Comparison of ENCODE assay signal across 8 cellular contexts in the genomic region with DNA sequence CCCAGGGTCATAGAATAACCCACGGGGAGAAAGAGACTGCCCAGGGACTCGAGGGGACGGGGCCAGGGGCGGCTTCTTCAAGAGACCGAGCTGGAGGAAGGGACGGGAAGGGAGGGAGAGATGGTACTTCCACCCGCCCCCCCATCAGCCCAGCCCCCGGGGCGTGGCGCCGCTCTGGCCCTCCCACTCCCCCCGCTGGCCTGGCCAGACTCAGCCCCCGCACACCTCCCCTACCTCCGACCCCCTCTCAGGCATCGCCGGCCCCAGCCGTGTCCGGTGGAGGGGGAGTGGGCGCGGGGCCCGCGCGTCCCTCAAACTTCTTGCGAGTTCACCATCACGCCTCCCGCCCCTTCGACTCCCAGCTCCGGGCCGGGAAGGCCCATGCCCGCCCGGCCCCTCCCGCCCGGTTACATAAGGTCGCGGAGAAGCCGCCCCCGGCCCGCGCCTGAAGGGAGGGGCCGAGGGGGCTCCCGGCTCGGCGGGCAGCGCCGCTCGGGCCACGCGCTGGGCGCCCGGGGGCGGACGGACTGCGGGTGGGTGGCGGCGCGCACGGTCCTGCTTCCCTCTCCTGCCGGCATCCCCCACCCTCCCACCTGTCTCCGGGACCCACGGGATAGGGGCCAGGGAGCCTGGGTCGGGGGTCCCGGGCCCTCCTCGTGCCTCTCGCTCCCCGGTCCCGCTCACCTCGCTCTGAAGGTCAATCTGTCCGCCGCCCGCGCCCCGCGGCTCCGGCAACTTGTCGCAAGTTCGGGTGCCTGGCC. TPM values are rescaled to one million over a fixed set of nuclear protein-coding genes. Genes with fewer than 3 reads are reported as not detected.
DNase-seq lines count a peak whose midpoint lies in the region; ATAC-seq, FAIRE-seq and TF ChIP-seq lines count a peak whose summit lies in the region.

No MANE protein-coding gene starts in this region.

- POLR2A ChIA-PET in WTC11 (lab: Charles Lee): interaction anchor here (0.5 to 1.5 kb wide), 6 partner anchors 11 to 371 kb away, joined by 3 to 7 read pairs (median 4); a partner anchor contains a TSS

- H3K27me3 Mint-ChIP-seq in WTC11 (ENCODE audit: low read depth): peaks cover 18% of the 10 kb centered on the region
- peaks cover 4 to 19% (median 5%) of the 10 kb centered on the region in 3 donors for H3K27me3 Mint-ChIP-seq in immature natural killer cell (ENCODE audit: low read depth in 3 of 3)

- H3K36me3 Mint-ChIP-seq in WTC11 (no peaks in the 10 kb centered on the region), immature natural killer cell (no peaks in the 10 kb centered on the region)

- peaks cover 1% of the 10 kb centered on the region for H3K36me3 ChIP-seq in bronchial epithelial cell (ENCODE audit: control insufficient read depth, insufficient read depth, low read length)

- DNase-seq in GM13977 (ENCODE audit: low spot score) (peak; percentile 91), NCI-H2029 (lab: John Stamatoyannopoulos, UW) (peak; percentile 49), WTC11 (ENCODE audit: low spot score) (peak; percentile 66), bronchial epithelial cell (ENCODE audit: low read depth) (peak; percentile 53), immature natural killer cell (peak; percentile 76 to 79 (median 77))

- ATAC-seq in HG02678 (IDR thresholded peaks at IDR 0.05; ENCODE audit: unreplicated experiment) (peak; percentile 26), WTC11 (peak; percentile 14), HG03457 (IDR thresholded peaks at IDR 0.05; ENCODE audit: unreplicated experiment) (no peak)

- H3K9me3 Mint-ChIP-seq in WTC11 (no peaks in the 10 kb centered on the region), immature natural killer cell (no peaks in the 10 kb centered on the region)

- TF ChIP-seq CTCF in GM13977 (IDR thresholded peaks at IDR 0.05; ENCODE audit: extremely low read depth, insufficient read depth, missing control alignments) (no peak), WTC11 (IDR thresholded peaks at IDR 0.05) (no peak), bronchial epithelial cell (IDR thresholded peaks at IDR 0.05; ENCODE audit: insufficient read depth, low read length, severe bottlenecking) (no peak)

- peaks cover 36% of the 10 kb centered on the region for H3K4me1 Mint-ChIP-seq in WTC11
- peaks cover 41 to 45% of the 10 kb centered on the region in 2 donors for H3K4me1 Mint-ChIP-seq in immature natural killer cell

- no peaks in the 10 kb centered on the region for H3K27me3 ChIP-seq in bronchial epithelial cell (ENCODE audit: control insufficient read depth, insufficient read depth, low read length)

- in situ Hi-C loops in GM13977 (cut with MboI; ENCODE audit: low pct_unique_long_range_greater_than_20kb, low sequenced_read_pairs, unreplicated experiment): no loop called here

- H3K27ac ChIP-seq in skin epidermis: peak overlapping the region; percentile 82 to 99 (median 94)

- H3K4me3 Mint-ChIP-seq in WTC11: peak overlapping the region; percentile 60
- H3K4me3 Mint-ChIP-seq in immature natural killer cell: peak overlapping the region; percentile 69 to 85 (median 74)

- H3K27ac Mint-ChIP-seq in WTC11: no peak overlapping the region
- peak overlapping the region in 5 of 6 donors; percentile 57 to 92 (median 76) for H3K27ac Mint-ChIP-seq in immature natural killer cell

- CTCF ChIA-PET in WTC11 (lab: Charles Lee): interaction anchor here (0.7 to 4.6 kb wide), 24 partner anchors 8 to 718 kb away, joined by 3 to 51 read pairs (median 8); a partner anchor contains a TSS

- no peak for FAIRE-seq in bronchial epithelial cell (lab: Jason Lieb, UNC)

- H3K4me3 ChIP-seq in bronchial epithelial cell (ENCODE audit: low read depth, low read length): peak overlapping the region; percentile 65
- H3K4me3 ChIP-seq in skin epidermis: peak overlapping the region; percentile 65 to 87 (median 85)

TF ChIP-seq in WTC11, 78 proteins besides CTCF, POLR2A, EP300 and RAD21:
- no peak for TF ChIP-seq RELA (CRISPR knock-in tag; IDR thresholded peaks at IDR 0.05; ENCODE audit: borderline replicate concordance)
- 0 out of 2 replicates have a peak, but pooled peaks have one; percentile 22 for TF ChIP-seq GABPB1 (CRISPR knock-in tag; IDR thresholded peaks at IDR 0.05)
- no peak for TF ChIP-seq ZNF138 (CRISPR knock-in tag; conservative IDR thresholded peaks at IDR 0.05)
- TF ChIP-seq, protein P1, sequence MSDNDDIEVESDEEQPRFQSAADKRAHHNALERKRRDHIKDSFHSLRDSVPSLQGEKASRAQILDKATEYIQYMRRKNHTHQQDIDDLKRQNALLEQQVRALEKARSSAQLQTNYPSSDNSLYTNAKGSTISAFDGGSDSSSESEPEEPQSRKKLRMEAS (CRISPR knock-in tag; IDR thresholded peaks at IDR 0.05): no peak
- TF ChIP-seq, protein P2, sequence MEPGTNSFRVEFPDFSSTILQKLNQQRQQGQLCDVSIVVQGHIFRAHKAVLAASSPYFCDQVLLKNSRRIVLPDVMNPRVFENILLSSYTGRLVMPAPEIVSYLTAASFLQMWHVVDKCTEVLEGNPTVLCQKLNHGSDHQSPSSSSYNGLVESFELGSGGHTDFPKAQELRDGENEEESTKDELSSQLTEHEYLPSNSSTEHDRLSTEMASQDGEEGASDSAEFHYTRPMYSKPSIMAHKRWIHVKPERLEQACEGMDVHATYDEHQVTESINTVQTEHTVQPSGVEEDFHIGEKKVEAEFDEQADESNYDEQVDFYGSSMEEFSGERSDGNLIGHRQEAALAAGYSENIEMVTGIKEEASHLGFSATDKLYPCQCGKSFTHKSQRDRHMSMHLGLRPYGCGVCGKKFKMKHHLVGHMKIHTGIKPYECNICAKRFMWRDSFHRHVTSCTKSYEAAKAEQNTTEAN (CRISPR knock-in tag; IDR thresholded peaks at IDR 0.05): no peak
- TF ChIP-seq, protein P3, sequence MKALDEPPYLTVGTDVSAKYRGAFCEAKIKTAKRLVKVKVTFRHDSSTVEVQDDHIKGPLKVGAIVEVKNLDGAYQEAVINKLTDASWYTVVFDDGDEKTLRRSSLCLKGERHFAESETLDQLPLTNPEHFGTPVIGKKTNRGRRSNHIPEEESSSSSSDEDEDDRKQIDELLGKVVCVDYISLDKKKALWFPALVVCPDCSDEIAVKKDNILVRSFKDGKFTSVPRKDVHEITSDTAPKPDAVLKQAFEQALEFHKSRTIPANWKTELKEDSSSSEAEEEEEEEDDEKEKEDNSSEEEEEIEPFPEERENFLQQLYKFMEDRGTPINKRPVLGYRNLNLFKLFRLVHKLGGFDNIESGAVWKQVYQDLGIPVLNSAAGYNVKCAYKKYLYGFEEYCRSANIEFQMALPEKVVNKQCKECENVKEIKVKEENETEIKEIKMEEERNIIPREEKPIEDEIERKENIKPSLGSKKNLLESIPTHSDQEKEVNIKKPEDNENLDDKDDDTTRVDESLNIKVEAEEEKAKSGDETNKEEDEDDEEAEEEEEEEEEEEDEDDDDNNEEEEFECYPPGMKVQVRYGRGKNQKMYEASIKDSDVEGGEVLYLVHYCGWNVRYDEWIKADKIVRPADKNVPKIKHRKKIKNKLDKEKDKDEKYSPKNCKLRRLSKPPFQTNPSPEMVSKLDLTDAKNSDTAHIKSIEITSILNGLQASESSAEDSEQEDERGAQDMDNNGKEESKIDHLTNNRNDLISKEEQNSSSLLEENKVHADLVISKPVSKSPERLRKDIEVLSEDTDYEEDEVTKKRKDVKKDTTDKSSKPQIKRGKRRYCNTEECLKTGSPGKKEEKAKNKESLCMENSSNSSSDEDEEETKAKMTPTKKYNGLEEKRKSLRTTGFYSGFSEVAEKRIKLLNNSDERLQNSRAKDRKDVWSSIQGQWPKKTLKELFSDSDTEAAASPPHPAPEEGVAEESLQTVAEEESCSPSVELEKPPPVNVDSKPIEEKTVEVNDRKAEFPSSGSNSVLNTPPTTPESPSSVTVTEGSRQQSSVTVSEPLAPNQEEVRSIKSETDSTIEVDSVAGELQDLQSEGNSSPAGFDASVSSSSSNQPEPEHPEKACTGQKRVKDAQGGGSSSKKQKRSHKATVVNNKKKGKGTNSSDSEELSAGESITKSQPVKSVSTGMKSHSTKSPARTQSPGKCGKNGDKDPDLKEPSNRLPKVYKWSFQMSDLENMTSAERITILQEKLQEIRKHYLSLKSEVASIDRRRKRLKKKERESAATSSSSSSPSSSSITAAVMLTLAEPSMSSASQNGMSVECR (CRISPR knock-in tag; IDR thresholded peaks at IDR 0.05; ENCODE audit: borderline replicate concordance): 0 out of 2 replicates have a peak, but pooled peaks have one; percentile 5
- TF ChIP-seq, protein P4, sequence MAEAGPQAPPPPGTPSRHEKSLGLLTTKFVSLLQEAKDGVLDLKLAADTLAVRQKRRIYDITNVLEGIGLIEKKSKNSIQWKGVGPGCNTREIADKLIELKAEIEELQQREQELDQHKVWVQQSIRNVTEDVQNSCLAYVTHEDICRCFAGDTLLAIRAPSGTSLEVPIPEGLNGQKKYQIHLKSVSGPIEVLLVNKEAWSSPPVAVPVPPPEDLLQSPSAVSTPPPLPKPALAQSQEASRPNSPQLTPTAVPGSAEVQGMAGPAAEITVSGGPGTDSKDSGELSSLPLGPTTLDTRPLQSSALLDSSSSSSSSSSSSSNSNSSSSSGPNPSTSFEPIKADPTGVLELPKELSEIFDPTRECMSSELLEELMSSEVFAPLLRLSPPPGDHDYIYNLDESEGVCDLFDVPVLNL (CRISPR knock-in tag; IDR thresholded peaks at IDR 0.05; ENCODE audit: borderline replicate concordance, low read depth): no peak
- no peak for TF ChIP-seq ZBTB21 (CRISPR knock-in tag; IDR thresholded peaks at IDR 0.05; ENCODE audit: borderline replicate concordance)
- TF ChIP-seq MXD4 (CRISPR knock-in tag; IDR thresholded peaks at IDR 0.05; ENCODE audit: borderline replicate concordance): no peak
- TF ChIP-seq FOXP1 (CRISPR knock-in tag; IDR thresholded peaks at IDR 0.05; ENCODE audit: borderline replicate concordance): no peak
TF ChIP-seq in WTC11: peak in this region for 2.

RNA-seq across cellular contexts. Expression of a gene that starts 0.6 kb away (rescaled TPM):
- total RNA-seq in WTC11 (2021) (3.1 to 3.9 TPM (median 3.3 TPM) in 3 replicates), bronchial epithelial cell (6.8 and 13.2 TPM in 2 replicates)
- polyA plus RNA-seq in immature natural killer cell: 10 to 100 TPM; 18.9 to 62.3 (median 23.9) TPM

RNA-seq across cellular contexts. Expression of a gene that starts 12.4 kb away (rescaled TPM):
- 0.55 to 0.63 TPM (median 0.62 TPM) in 3 replicates for total RNA-seq in WTC11 (2021)
- not detected in 2 replicates for total RNA-seq in bronchial epithelial cell
- polyA plus RNA-seq in immature natural killer cell: not detected

RNA-seq across cellular contexts. Expression of a gene that starts 44.9 kb away (rescaled TPM):
- total RNA-seq in WTC11 (2021) (5.5 to 7.8 TPM (median 6.0 TPM) in 3 replicates), bronchial epithelial cell (0.77 and 0.79 TPM in 2 replicates)
- polyA plus RNA-seq in immature natural killer cell: 1 to 10 TPM in 1 of 3 donors, under 1 TPM in 1, not detected in 1; 0.80 to 2.1 TPM

RNA-seq across cellular contexts. Expression of a gene that starts 45.7 kb away (rescaled TPM):
- total RNA-seq in WTC11 (2021) (0.50 to 1.5 TPM (median 0.82 TPM) in 3 replicates), bronchial epithelial cell (0.53 and 0.90 TPM in 2 replicates)
- polyA plus RNA-seq in immature natural killer cell: not detected

RNA-seq across cellular contexts. Expression of a gene that starts 52.6 kb away (rescaled TPM):
- 219 to 233 TPM (median 228 TPM) in 3 replicates for total RNA-seq in WTC11 (2021)
- 35.2 and 55.0 TPM in 2 replicates for total RNA-seq in bronchial epithelial cell
- 100 to 1,000 TPM; 291 to 367 (median 304) TPM for polyA plus RNA-seq in immature natural killer cell
